ENCODE assay signal across 19 cellular contexts in genomic region chr4:48346594-48346993, GRCh38. TPM values are rescaled to one million over a fixed set of nuclear protein-coding genes. Genes with fewer than 3 reads are reported as not detected.
DNase-seq lines count a peak whose midpoint lies in the region; ATAC-seq and TF ChIP-seq lines count a peak whose summit lies in the region.
"Had no signal": no experiment of that assay in that cellular context is flagged by ENCODE, and none has a peak within 500 bp of the region (broad histone marks: within the 10 kb centered on the region; RNA-seq: fewer than 3 reads in every experiment).

No MANE protein-coding gene starts in this region.

- H3K4me3 ChIP-seq in IMR-90 (ENCODE audit: insufficient read depth, low read depth, low read length): no peak overlapping the region
- H3K4me3 ChIP-seq: colonic mucosa, left lung, thyroid gland had no signal

- H3K9me3 ChIP-seq in IMR-90 (ENCODE audit: control insufficient read depth, insufficient read depth, low read length): no peaks in the 10 kb centered on the region
- H3K9me3 ChIP-seq: colonic mucosa, left lung, thyroid gland had no signal

- TF ChIP-seq POLR2A in IMR-90 (IDR thresholded peaks at IDR 0.05; ENCODE audit: low read depth, low read length): no peak

- dilution Hi-C loops in IMR-90 (cut with HindIII; ENCODE audit: low sequenced_read_pairs, unreplicated experiment): no loop called here

- H4K20me1 ChIP-seq in IMR-90 (ENCODE audit: insufficient read depth, low read length): peaks cover 82% of the 10 kb centered on the region

- no peak overlapping the region for H3K18ac ChIP-seq in IMR-90 (ENCODE audit: low read depth, low read length)

- H2AK5ac ChIP-seq in IMR-90 (ENCODE audit: low read depth, low read length): 0 out of 2 replicates have a peak overlapping the region, but pooled peaks have one; percentile 41

- H3K27ac Mint-ChIP-seq in activated CD4-positive, alpha-beta T cell treated with anti-CD3 and anti-CD28 coated beads for 36 hours: peak overlapping the region; percentile 7
- H3K27ac Mint-ChIP-seq in activated CD4-positive, alpha-beta T cell treated with anti-CD3 and anti-CD28 coated beads, Interleukin-2, amount 10 ng/mL, durations not matched to agents 7 days and 5 days: no peak overlapping the region
- peak overlapping the region in 4 of 10 donors; percentile 1 to 49 (median 30) for H3K27ac Mint-ChIP-seq in naive thymus-derived CD8-positive, alpha-beta T cell
- H3K27ac Mint-ChIP-seq: stimulated activated effector memory CD8-positive, alpha-beta T cell treated with anti-CD3 and anti-CD28 coated beads, Interleukin-12 subunit alpha, Interleukin-12 subunit beta, amount 100 ng/mL, for 72 hours had no signal

- 0 out of 2 replicates have a peak overlapping the region, but pooled peaks have one; percentile 46 for H3K4ac ChIP-seq in IMR-90 (ENCODE audit: low read depth, low read length)

- H2AFZ ChIP-seq in IMR-90 (replicated peaks; ENCODE audit: low read length, poor library complexity): no peak overlapping the region

- H3K4me1 Mint-ChIP-seq in activated CD4-positive, alpha-beta T cell treated with anti-CD3 and anti-CD28 coated beads for 36 hours: peaks cover 76% of the 10 kb centered on the region
- peaks cover 49% of the 10 kb centered on the region for H3K4me1 Mint-ChIP-seq in activated CD4-positive, alpha-beta T cell treated with anti-CD3 and anti-CD28 coated beads, Interleukin-2, amount 10 ng/mL, durations not matched to agents 7 days and 5 days
- H3K4me1 Mint-ChIP-seq in naive thymus-derived CD8-positive, alpha-beta T cell: peaks cover 31 to 88% (median 81%) of the 10 kb centered on the region in 4 donors

- in situ Hi-C loops in IMR-90 (cut with MboI; ENCODE audit: low sequenced_read_pairs): no loop called here

- peaks cover 8 to 65% of the 10 kb centered on the region in 2 experiments for H3K79me1 ChIP-seq in IMR-90 (ENCODE audit: low read depth in 1 of 2, low read length in 2 of 2)

- ATAC-seq in activated CD4-positive, alpha-beta T cell treated with anti-CD3 and anti-CD28 coated beads for 36 hours: no peak
- ATAC-seq in IMR-90 (ENCODE audit: low read depth): no peak
- no peak for ATAC-seq in naive thymus-derived CD8-positive, alpha-beta T cell
- ATAC-seq: left lung; Panc1; stimulated activated effector memory CD8-positive, alpha-beta T cell treated with anti-CD3 and anti-CD28 coated beads, Interleukin-12 subunit alpha, Interleukin-12 subunit beta, amount 100 ng/mL, for 72 hours had no signal

- H3K4me1 ChIP-seq in IMR-90 (ENCODE audit: control insufficient read depth, insufficient read depth, low read length): peaks cover 6% of the 10 kb centered on the region; the same call in 1 of the 2 replicates
- H3K4me1 ChIP-seq: colonic mucosa had no signal

- no peak overlapping the region for H4K8ac ChIP-seq in IMR-90 (ENCODE audit: low read depth in 2 of 2, low read length in 2 of 2)

- CTCF ChIA-PET in activated CD4-positive, alpha-beta T cell treated with anti-CD3 and anti-CD28 coated beads for 36 hours (lab: Charles Lee): interaction anchor here (0.6 kb wide), 2 partner anchors 25 to 167 kb away, joined by 3 to 4 read pairs; no protein-coding TSS in a partner anchor
- CTCF ChIA-PET in activated CD4-positive, alpha-beta T cell treated with anti-CD3 and anti-CD28 coated beads, Interleukin-2, amount 10 ng/mL, durations not matched to agents 7 days and 5 days (lab: Charles Lee): no interaction called here
- CTCF ChIA-PET in IMR-90 (lab: Yijun Ruan, JAX) (interaction anchor here (0.7 kb wide), 1 partner anchor 19 kb away, joined by 4 read pairs; no protein-coding TSS in a partner anchor), GM10248 (lab: Yijun Ruan, JAX) (interaction anchor here (1.6 kb wide), 1 partner anchor 72 kb away, joined by 4 read pairs; no protein-coding TSS in a partner anchor)

- H2BK120ac ChIP-seq in IMR-90 (ENCODE audit: low read depth, low read length): no peak overlapping the region

- H3K9me3 Mint-ChIP-seq in activated CD4-positive, alpha-beta T cell treated with anti-CD3 and anti-CD28 coated beads for 36 hours (ENCODE audit: low read depth): no peaks in the 10 kb centered on the region
- H3K9me3 Mint-ChIP-seq in activated CD4-positive, alpha-beta T cell treated with anti-CD3 and anti-CD28 coated beads, Interleukin-2, amount 10 ng/mL, durations not matched to agents 7 days and 5 days: no peaks in the 10 kb centered on the region
- peaks cover 0 to under 1% (median 0%) of the 10 kb centered on the region in 9 donors for H3K9me3 Mint-ChIP-seq in naive thymus-derived CD8-positive, alpha-beta T cell
- H3K9me3 Mint-ChIP-seq: stimulated activated effector memory CD8-positive, alpha-beta T cell treated with anti-CD3 and anti-CD28 coated beads, Interleukin-12 subunit alpha, Interleukin-12 subunit beta, amount 100 ng/mL, for 72 hours had no signal

- intact Hi-C loops in activated CD4-positive, alpha-beta T cell treated with anti-CD3 and anti-CD28 coated beads for 36 hours (cut with DNase I, micrococcal nuclease): loop anchor here in 1 of 2 experiments (10.0 kb wide), 2 partner anchors 428 to 558 kb away; partner anchors contain the start of gene OCIAD2
- intact Hi-C loops in IMR-90 (cut with micrococcal nuclease): no loop called here

- TF ChIP-seq CTCF in IMR-90 (conservative IDR thresholded peaks at IDR 0.05; ENCODE audit: low read depth, low read length) (no peak), GM10248 (IDR thresholded peaks at IDR 0.05; ENCODE audit: control extremely low read depth, extremely low read depth, low read depth, missing control alignments) (no peak)

- H3K36me3 Mint-ChIP-seq in activated CD4-positive, alpha-beta T cell treated with anti-CD3 and anti-CD28 coated beads for 36 hours (ENCODE audit: low read depth): peaks cover 6% of the 10 kb centered on the region
- peaks cover 13% of the 10 kb centered on the region for H3K36me3 Mint-ChIP-seq in activated CD4-positive, alpha-beta T cell treated with anti-CD3 and anti-CD28 coated beads, Interleukin-2, amount 10 ng/mL, durations not matched to agents 7 days and 5 days (ENCODE audit: low read depth)
- peaks cover 1 to 3% (median 3%) of the 10 kb centered on the region in 3 donors for H3K36me3 Mint-ChIP-seq in naive thymus-derived CD8-positive, alpha-beta T cell

- peak overlapping the region; percentile 29; the same call in 1 of the 2 replicates for H3K23ac ChIP-seq in IMR-90 (ENCODE audit: low read depth, low read length)

- H3K36me3 ChIP-seq in IMR-90 (ENCODE audit: control insufficient read depth, insufficient read depth, low read length): no peaks in the 10 kb centered on the region
- H3K36me3 ChIP-seq: colonic mucosa, left lung, thyroid gland had no signal

- no peaks in the 10 kb centered on the region for H3K27me3 Mint-ChIP-seq in activated CD4-positive, alpha-beta T cell treated with anti-CD3 and anti-CD28 coated beads for 36 hours
- no peaks in the 10 kb centered on the region for H3K27me3 Mint-ChIP-seq in activated CD4-positive, alpha-beta T cell treated with anti-CD3 and anti-CD28 coated beads, Interleukin-2, amount 10 ng/mL, durations not matched to agents 7 days and 5 days
- no peaks in the 10 kb centered on the region for H3K27me3 Mint-ChIP-seq in naive thymus-derived CD8-positive, alpha-beta T cell

- POLR2A ChIA-PET in activated CD4-positive, alpha-beta T cell treated with anti-CD3 and anti-CD28 coated beads for 36 hours (lab: Charles Lee): no interaction called here
- POLR2A ChIA-PET in activated CD4-positive, alpha-beta T cell treated with anti-CD3 and anti-CD28 coated beads, Interleukin-2, amount 10 ng/mL, durations not matched to agents 7 days and 5 days (lab: Charles Lee): no interaction called here
- POLR2A ChIA-PET in IMR-90 (lab: Charles Lee; ENCODE audit: unreplicated experiment) (interaction anchor here (1.0 kb wide), 1 partner anchor 11 kb away, joined by 8 read pairs; no protein-coding TSS in a partner anchor), GM10248 (lab: Yijun Ruan, JAX) (no interaction called here)
- POLR2A ChIA-PET in naive thymus-derived CD8-positive, alpha-beta T cell (lab: Charles Lee): no interaction called here

- no peak for DNase-seq in activated CD4-positive, alpha-beta T cell treated with anti-CD3 and anti-CD28 coated beads for 36 hours
- DNase-seq in activated CD4-positive, alpha-beta T cell treated with anti-CD3 and anti-CD28 coated beads, Interleukin-2, amount 10 ng/mL, durations not matched to agents 7 days and 5 days: no peak
- DNase-seq in IMR-90: peak; percentile 51
- peak; percentile 29 for DNase-seq in astrocyte of the hippocampus (ENCODE audit: low read depth, low spot score)
- DNase-seq in naive thymus-derived CD8-positive, alpha-beta T cell: no peak
- no peak for DNase-seq in H4 (ENCODE audit: low spot score)
- DNase-seq in GM10248 (ENCODE audit: extremely low spot score): no peak
- no peak for DNase-seq in globus pallidus (ENCODE audit: low spot score)
- DNase-seq: 8988T; activated CD4-positive, alpha-beta T cell treated with anti-CD3 and anti-CD28 coated beads, Interleukin-2, amount 50 U/mL, for 4 hours; amygdala; colonic mucosa; foreskin melanocyte; left lung; NCI-H2171 treated with DMSO at 0.1 percent for 48 hours; posterior cingulate gyrus; thyroid gland had no signal

- H2BK20ac ChIP-seq in IMR-90 (ENCODE audit: low read depth, low read length): no peak overlapping the region

- H3K27ac ChIP-seq in IMR-90 (ENCODE audit: insufficient read depth, low read length): no peak overlapping the region
- H3K27ac ChIP-seq: colonic mucosa, left lung, thyroid gland had no signal

- no peak overlapping the region for H3K9ac ChIP-seq in IMR-90 (ENCODE audit: low read depth, low read length)

- peaks cover 11% of the 10 kb centered on the region for H3K9me1 ChIP-seq in IMR-90 (ENCODE audit: insufficient read depth, low read length)

- H2AK9ac ChIP-seq in IMR-90 (replicated peaks; ENCODE audit: low read depth, low read length, poor library complexity): no peak overlapping the region

- H3K14ac ChIP-seq in IMR-90 (replicated peaks; ENCODE audit: low read depth, low read length): 0 out of 2 replicates have a peak overlapping the region, but pooled peaks have one; percentile 50

- no peak overlapping the region for H3K56ac ChIP-seq in IMR-90 (ENCODE audit: extremely low read depth, insufficient read depth, low read length)

- no TSS peak for BruUV-seq in IMR-90 (replicated peaks; lab: Mats Ljungman, UMichigan)

- peak overlapping the region; percentile 64 for H3K4me2 ChIP-seq in IMR-90 (ENCODE audit: low read depth, low read length)

- H3K27me3 ChIP-seq in IMR-90 (ENCODE audit: control insufficient read depth, insufficient read depth, low read length): no peaks in the 10 kb centered on the region
- H3K27me3 ChIP-seq: colonic mucosa, left lung, thyroid gland had no signal

- H2BK15ac ChIP-seq in IMR-90 (ENCODE audit: low read depth, low read length): no peak overlapping the region

- 0 out of 2 replicates have a peak overlapping the region, but pooled peaks have one; percentile 26 for H4K5ac ChIP-seq in IMR-90 (ENCODE audit: low read depth, low read length)

- TF ChIP-seq RAD21 in IMR-90 (IDR thresholded peaks at IDR 0.05; ENCODE audit: low read length): no peak

- H3K4me3 Mint-ChIP-seq in activated CD4-positive, alpha-beta T cell treated with anti-CD3 and anti-CD28 coated beads for 36 hours: no peak overlapping the region
- no peak overlapping the region for H3K4me3 Mint-ChIP-seq in activated CD4-positive, alpha-beta T cell treated with anti-CD3 and anti-CD28 coated beads, Interleukin-2, amount 10 ng/mL, durations not matched to agents 7 days and 5 days
- H3K4me3 Mint-ChIP-seq in naive thymus-derived CD8-positive, alpha-beta T cell: peak overlapping the region in 7 of 10 donors; percentile 2 to 63 (median 46)
- H3K4me3 Mint-ChIP-seq: stimulated activated effector memory CD8-positive, alpha-beta T cell treated with anti-CD3 and anti-CD28 coated beads, Interleukin-12 subunit alpha, Interleukin-12 subunit beta, amount 100 ng/mL, for 72 hours had no signal

- no peak overlapping the region for H4K91ac ChIP-seq in IMR-90 (ENCODE audit: insufficient read depth, low read depth, low read length)

- H2BK5ac ChIP-seq in IMR-90 (ENCODE audit: low read depth, low read length, poor library complexity, severe bottlenecking): peak overlapping the region; percentile 49

RNA-seq across cellular contexts. Expression of gene SLAIN2, which starts 5.3 kb away (rescaled TPM):
- total RNA-seq in activated CD4-positive, alpha-beta T cell treated with anti-CD3 and anti-CD28 coated beads for 36 hours: 100 to 1,000 TPM in 1 of 2 experiments, 10 to 100 TPM in 1; 55.7 to 140 TPM
- total RNA-seq in activated CD4-positive, alpha-beta T cell treated with anti-CD3 and anti-CD28 coated beads, Interleukin-2, amount 10 ng/mL, durations not matched to agents 7 days and 5 days: 10 to 100 TPM; 58.8 to 96.5 TPM
- 23.3 and 32.2 TPM in 2 replicates for total RNA-seq in IMR-90 (2012; rRNA removed)
- 42.3 and 53.0 TPM in 2 replicates for polyA plus RNA-seq in IMR-90 (2012; rRNA removed)
- polyA plus RNA-seq in IMR-90 (2012; cell fraction: cytosol; rRNA removed): 17.1 and 18.7 TPM in 2 replicates
- 11.2 and 44.3 TPM in 2 replicates for polyA plus RNA-seq in IMR-90 (2012; cell fraction: nucleus; rRNA removed; ENCODE audit: low replicate concordance)
- 100 to 1,000 TPM in 1 of 2 experiments, 10 to 100 TPM in 1; 98.3 to 109 TPM for total RNA-seq in naive thymus-derived CD8-positive, alpha-beta T cell
- polyA plus RNA-seq in naive thymus-derived CD8-positive, alpha-beta T cell: 10 to 100 TPM; 25.9 to 39.3 (median 33.6) TPM
- total RNA-seq in H4 (2014; rRNA removed; shearing (Covaris generic)): 36.3 and 72.3 TPM in 2 replicates

Comparison
In these comparisons a context has a peak if more than half of its experiments do, and no peak if none do; other contexts are left out.
1. DNase-seq: peak in IMR-90 (single experiment) and astrocyte of the hippocampus (single experiment); none in activated CD4-positive, alpha-beta T cell treated with anti-CD3 and anti-CD28 coated beads for 36 hours (single experiment), activated CD4-positive, alpha-beta T cell treated with anti-CD3 and anti-CD28 coated beads, Interleukin-2, amount 10 ng/mL, durations not matched to agents 7 days and 5 days (single experiment), naive thymus-derived CD8-positive, alpha-beta T cell (0 of 10), H4 (single experiment), GM10248 (single experiment) and globus pallidus (single experiment).
2. H3K4me3 Mint-ChIP-seq: peak in naive thymus-derived CD8-positive, alpha-beta T cell (7 of 10); none in activated CD4-positive, alpha-beta T cell treated with anti-CD3 and anti-CD28 coated beads for 36 hours (single experiment) and activated CD4-positive, alpha-beta T cell treated with anti-CD3 and anti-CD28 coated beads, Interleukin-2, amount 10 ng/mL, durations not matched to agents 7 days and 5 days (single experiment).